Comparison of ENCODE assay signal across 29 cellular contexts in genomic region chr7:128707752-128708151, GRCh38. TPM values are rescaled to one million over a fixed set of nuclear protein-coding genes. Genes with fewer than 3 reads are reported as not detected.
"Had no signal": no experiment of that assay in that cellular context is flagged by ENCODE, and none has a peak within 500 bp of the region (broad histone marks: within the 10 kb centered on the region; RNA-seq: fewer than 3 reads in every experiment).

No MANE protein-coding gene starts in this region.

- FAIRE-seq: islet of Langerhans, small intestine, urothelium cell line had no signal

- H3K27ac Mint-ChIP-seq: effector memory CD8-positive, alpha-beta T cell; naive thymus-derived CD4-positive, alpha-beta T cell; nephron; stimulated activated naive B cell treated with anti-CD40 and anti-IgM and Interleukin-4, amounts not matched to agents 10 μg/mL and 1 μg/mL and 100 μg/mL, for 72 hours; stimulated activated naive CD8-positive, alpha-beta T cell treated with anti-CD3 and anti-CD28 coated beads, Interleukin-15, Interleukin-2, amounts not matched to agents 100 ng/mL and 50 ng/mL, for 24 hours had no signal

- H3K9me3 ChIP-seq: gastrocnemius medialis, left lung, ovary, psoas muscle, thoracic aorta, upper lobe of left lung had no signal

- H3K27me3 ChIP-seq: gastrocnemius medialis, heart left ventricle, hepatocyte, left lung, ovary, tibial nerve, upper lobe of left lung had no signal

- H3K9me3 Mint-ChIP-seq: effector memory CD8-positive, alpha-beta T cell; nephron; stimulated activated naive B cell treated with anti-CD40 and anti-IgM and Interleukin-4, amounts not matched to agents 10 μg/mL and 1 μg/mL and 100 μg/mL, for 72 hours; stimulated activated naive CD8-positive, alpha-beta T cell treated with anti-CD3 and anti-CD28 coated beads, Interleukin-15, Interleukin-2, amounts not matched to agents 100 ng/mL and 50 ng/mL, for 24 hours had no signal

- H3K4me1 ChIP-seq: gastrocnemius medialis, left lung, psoas muscle, tibial nerve had no signal

- H3K4me3 Mint-ChIP-seq: effector memory CD8-positive, alpha-beta T cell; naive thymus-derived CD4-positive, alpha-beta T cell; nephron; stimulated activated naive B cell treated with anti-CD40 and anti-IgM and Interleukin-4, amounts not matched to agents 10 μg/mL and 1 μg/mL and 100 μg/mL, for 72 hours; stimulated activated naive CD8-positive, alpha-beta T cell treated with anti-CD3 and anti-CD28 coated beads, Interleukin-15, Interleukin-2, amounts not matched to agents 100 ng/mL and 50 ng/mL, for 24 hours had no signal

- ATAC-seq: effector memory CD8-positive, alpha-beta T cell; esophagus mucosa; gastrocnemius medialis; heart left ventricle; left cardiac atrium; left lung; naive thymus-derived CD4-positive, alpha-beta T cell; psoas muscle; right cardiac atrium; stimulated activated naive B cell treated with anti-CD40 and anti-IgM and Interleukin-4, amounts not matched to agents 10 μg/mL and 1 μg/mL and 100 μg/mL, for 72 hours had no signal

- DNase-seq: cortex of kidney; effector memory CD8-positive, alpha-beta T cell; foreskin fibroblast; gastrocnemius medialis; heart left ventricle; left cardiac atrium; left lung; mesenchymal stem cell; midbrain; naive thymus-derived CD4-positive, alpha-beta T cell; occipital lobe; ovary; posterior cingulate gyrus; psoas muscle; right cardiac atrium; small intestine; stimulated activated CD4-positive, alpha-beta T cell treated with anti-CD3 and anti-CD28 coated beads, Interleukin-15, amount 100 ng/mL, for 24 hours; stimulated activated CD4-positive, alpha-beta T cell treated with anti-CD3 and anti-CD28 coated beads, Interleukin-2, amount 100 ng/mL, for 48 hours; stimulated activated naive B cell treated with anti-CD40 and anti-IgM and Interleukin-4, amounts not matched to agents 10 μg/mL and 1 μg/mL and 100 μg/mL, for 72 hours; upper lobe of left lung had no signal

- H3K36me3 Mint-ChIP-seq: naive thymus-derived CD4-positive, alpha-beta T cell; stimulated activated naive B cell treated with anti-CD40 and anti-IgM and Interleukin-4, amounts not matched to agents 10 μg/mL and 1 μg/mL and 100 μg/mL, for 72 hours had no signal

- H3K79me2 ChIP-seq: hepatocyte had no signal

- H3K4me2 ChIP-seq: hepatocyte had no signal

- H3K4me3 ChIP-seq: gastrocnemius medialis, heart left ventricle, hepatocyte, left lung, ovary, psoas muscle, thoracic aorta, tibial nerve, upper lobe of left lung had no signal

- H3K27ac ChIP-seq: epithelial cell of prostate, gastrocnemius medialis, heart left ventricle, hepatocyte, left lung, ovary, psoas muscle, thoracic aorta, tibial nerve, upper lobe of left lung had no signal

- H2AFZ ChIP-seq: hepatocyte had no signal

- H3K4me1 Mint-ChIP-seq: nephron had no signal

- H3K36me3 ChIP-seq: gastrocnemius medialis, heart left ventricle, left lung, ovary, thoracic aorta, tibial nerve, upper lobe of left lung had no signal

RNA-seq across cellular contexts. Expression of gene GARIN1A, which starts 35.7 kb away (rescaled TPM):
- polyA plus RNA-seq: naive thymus-derived CD4-positive, alpha-beta T cell had no signal
